Comparison of ENCODE assay signal across 10 cellular contexts in genomic region chr11:128502736-128503135, GRCh38.
DNase-seq lines count a peak whose midpoint lies in the region; ATAC-seq, FAIRE-seq and TF ChIP-seq lines count a peak whose summit lies in the region.
"Had no signal": no experiment of that assay in that cellular context is flagged by ENCODE, and none has a peak within 500 bp of the region (broad histone marks: within the 10 kb centered on the region; RNA-seq: fewer than 3 reads in every experiment).

No MANE protein-coding gene starts in this region.

- H3K27me3 Mint-ChIP-seq in IgD-negative memory B cell (peaks cover 3% of the 10 kb centered on the region), memory B cell (no peaks in the 10 kb centered on the region)

- no peaks in the 10 kb centered on the region for H3K9me3 Mint-ChIP-seq in IgD-negative memory B cell
- no peaks in the 10 kb centered on the region for H3K9me3 Mint-ChIP-seq in memory B cell

- peak overlapping the region; percentile 66 to 97 for H3K27ac ChIP-seq in A549

- in situ Hi-C loops in astrocyte of the cerebellum (cut with HindIII; ENCODE audit: low sequenced_read_pairs): loop anchor here (5.0 to 25.0 kb wide), 2 partner anchors 55 to 110 kb away; no protein-coding TSS in a partner anchor

- no peak overlapping the region for H3K4me3 ChIP-seq in A549
- H3K4me3 ChIP-seq in astrocyte of the cerebellum (ENCODE audit: low read depth, low read length): no peak overlapping the region

- TF ChIP-seq CTCF in A549 (IDR thresholded peaks at IDR 0.05) (no peak), astrocyte of the cerebellum (IDR thresholded peaks at IDR 0.05; ENCODE audit: low read depth, low read length, missing control alignments) (no peak)

- no peak for FAIRE-seq in A549 (lab: Jason Lieb, UNC)

- POLR2A ChIA-PET in A549 (lab: Yijun Ruan, JAX): no interaction called here

- peak in 1 of 2 experiments; percentile 6; a peak in 2 of 6 replicates for ATAC-seq in A549
- no peak for ATAC-seq in memory B cell (ENCODE audit: low read depth)
- ATAC-seq in GM21367 (IDR thresholded peaks at IDR 0.05; ENCODE audit: unreplicated experiment): no peak
- no peak for ATAC-seq in GM18858 (IDR thresholded peaks at IDR 0.05; ENCODE audit: unreplicated experiment)
- ATAC-seq: HCT116 had no signal

- H3K9me3 ChIP-seq in A549: no peaks in the 10 kb centered on the region

- peak in 1 of 2 experiments; percentile 46 for DNase-seq in A549 (ENCODE audit: low read depth in 1 of 2, low spot score in 1 of 2)
- DNase-seq in astrocyte of the cerebellum (ENCODE audit: low read depth): peak; percentile 68
- no peak for DNase-seq in memory B cell (ENCODE audit: low spot score in 2 of 2)
- no peak for DNase-seq in hepatic stellate cell (ENCODE audit: low spot score)
- DNase-seq in NCI-H2196 (lab: John Stamatoyannopoulos, UW; ENCODE audit: unreplicated experiment): no peak
- DNase-seq: NCI-H187 treated with DMSO at 0.1 percent for 48 hours had no signal

- peaks cover 94% of the 10 kb centered on the region for H3K4me1 ChIP-seq in A549

- no peak for TF ChIP-seq RAD21 in A549 (conservative IDR thresholded peaks at IDR 0.05 in 1 of 2, IDR thresholded peaks at IDR 0.05 in 1 of 2)

- TF ChIP-seq EP300 in A549 (IDR thresholded peaks at IDR 0.05): no peak

- H3K27ac Mint-ChIP-seq in IgD-negative memory B cell: peak overlapping the region; percentile 20 to 85 (median 46)
- H3K27ac Mint-ChIP-seq in memory B cell: peak overlapping the region; percentile 72

- WGBS in A549 (ENCODE audit: missing lambda C conversion rate): 10% methylated on average over 3 of the region's 4 CpGs

- peaks cover 2% of the 10 kb centered on the region for H3K36me3 Mint-ChIP-seq in IgD-negative memory B cell
- peaks cover 37% of the 10 kb centered on the region for H3K36me3 Mint-ChIP-seq in memory B cell

- peak overlapping the region; percentile 60 for H3K4me2 ChIP-seq in A549

- H3K4me1 Mint-ChIP-seq in IgD-negative memory B cell (peaks cover 84 to 94% (median 90%) of the 10 kb centered on the region in 3 donors), memory B cell (peaks cover 79% of the 10 kb centered on the region)

- H3K4me3 Mint-ChIP-seq in IgD-negative memory B cell: peak overlapping the region in 2 of 4 donors; percentile 48 to 57
- H3K4me3 Mint-ChIP-seq in memory B cell: peak overlapping the region; percentile 25

- TF ChIP-seq POLR2A in A549 (IDR thresholded peaks at IDR 0.05; ENCODE audit: low read length): no peak

- CTCF ChIA-PET in A549 (lab: Yijun Ruan, JAX): interaction anchor here (3.3 kb wide), 1 partner anchor 16 kb away, joined by 11 read pairs; no protein-coding TSS in a partner anchor

TF ChIP-seq in A549, 52 proteins besides CTCF, POLR2A, EP300 and RAD21:
- TF ChIP-seq BCL3 (IDR thresholded peaks at IDR 0.05) (no peak), FOSB (CRISPR knock-in tag; IDR thresholded peaks at IDR 0.05) (no peak), HOXB13 (CRISPR knock-in tag; IDR thresholded peaks at IDR 0.05; ENCODE audit: low read depth) (no peak)
TF ChIP-seq in A549: peak in this region for 0.
